Comparison of ENCODE assay signal across 9 cellular contexts in genomic region chr18:34773961-34774754, GRCh38.
A peak's percentile ranks its signal among the peaks of the same experiment; 100 is the strongest.
DNase-seq lines count a peak whose midpoint lies in the region; ATAC-seq and TF ChIP-seq lines count a peak whose summit lies in the region.
"Had no signal": no experiment of that assay in that cellular context is flagged by ENCODE, and none has a peak within 500 bp of the region (broad histone marks: within the 10 kb centered on the region; RNA-seq: fewer than 3 reads in every experiment).

No MANE protein-coding gene starts in this region.

- TF ChIP-seq EP300 in gastroesophageal sphincter (IDR thresholded peaks at IDR 0.05): no peak

- H3K36me3 ChIP-seq in SJSA1 (no peaks in the 10 kb centered on the region), gastroesophageal sphincter (peaks cover 0 to 10% of the 10 kb centered on the region in 2 donors), rectal smooth muscle tissue (ENCODE audit: control insufficient read depth, insufficient read depth, low read length) (no peaks in the 10 kb centered on the region)

- DNase-seq in GM04504 (ENCODE audit: low read depth): peak; percentile 16
- DNase-seq in SJSA1 (ENCODE audit: low read depth in 1 of 2, low spot score in 2 of 2): peak; percentile 53 to 55
- DNase-seq in stimulated activated CD4-positive, alpha-beta T cell treated with anti-CD3 and anti-CD28 coated beads, Interleukin-2, amount 100 ng/mL, for 48 hours: no peak
- no peak for DNase-seq in HEK293T (ENCODE audit: extremely low spot score)
- DNase-seq in SIG-M5 (lab: John Stamatoyannopoulos, UW): no peak
- DNase-seq: activated naive CD8-positive, alpha-beta T cell treated with anti-CD3 and anti-CD28 coated beads, Interleukin-2, amount 10 ng/mL, durations not matched to agents 7 days and 5 days had no signal

- POLR2A ChIA-PET in HEK293T (lab: Yijun Ruan, JAX): no interaction called here

- TF ChIP-seq CTCF in gastroesophageal sphincter (IDR thresholded peaks at IDR 0.05): no peak

- no peak for TF ChIP-seq POLR2A in gastroesophageal sphincter (IDR thresholded peaks at IDR 0.05)

- CTCF ChIA-PET in HEK293T (lab: Yijun Ruan, JAX): interaction anchor here (1.0 kb wide), 1 partner anchor 14 kb away, joined by 4 read pairs; no protein-coding TSS in a partner anchor

- H3K9me3 ChIP-seq in SJSA1 (replicated peaks): no peaks in the 10 kb centered on the region
- H3K9me3 ChIP-seq in gastroesophageal sphincter: no peaks in the 10 kb centered on the region

- H3K27me3 ChIP-seq in SJSA1 (replicated peaks) (no peaks in the 10 kb centered on the region), gastroesophageal sphincter (no peaks in the 10 kb centered on the region), rectal smooth muscle tissue (ENCODE audit: control insufficient read depth, insufficient read depth, low read length) (no peaks in the 10 kb centered on the region)

- H3K9ac ChIP-seq in rectal smooth muscle tissue (ENCODE audit: low read length): no peak overlapping the region

- H3K4me3 ChIP-seq in SJSA1: no peak overlapping the region
- H3K4me3 ChIP-seq in gastroesophageal sphincter: no peak overlapping the region
- H3K4me3 ChIP-seq in rectal smooth muscle tissue (ENCODE audit: low read length): no peak overlapping the region

- peak; percentile 66 for ATAC-seq in gastroesophageal sphincter
- no peak for ATAC-seq in HG02840 (IDR thresholded peaks at IDR 0.05; ENCODE audit: low FRiP score, unreplicated experiment)

- H3K4me1 ChIP-seq in SJSA1 (replicated peaks): peaks cover 34% of the 10 kb centered on the region
- peaks cover 11 to 33% (median 15%) of the 10 kb centered on the region in 3 donors for H3K4me1 ChIP-seq in gastroesophageal sphincter
- peaks cover 9% of the 10 kb centered on the region for H3K4me1 ChIP-seq in rectal smooth muscle tissue (ENCODE audit: control insufficient read depth, insufficient read depth, low read length)

- 20 to 29% methylated on average over 3 to 5 of the region's 7 CpGs for WGBS in gastroesophageal sphincter (ENCODE audit: low coverage in 1 of 2), 2 donors

- H3K27ac ChIP-seq in SJSA1: peak overlapping the region; percentile 79
- H3K27ac ChIP-seq in gastroesophageal sphincter: peak overlapping the region; percentile 11 to 73 (median 66)
- H3K27ac ChIP-seq in rectal smooth muscle tissue (ENCODE audit: low read depth, low read length): peak overlapping the region; percentile 56

TF ChIP-seq in HEK293T, 16 proteins besides CTCF, POLR2A, EP300 and RAD21:
- TF ChIP-seq BHLHE40 (IDR thresholded peaks at IDR 0.05; ENCODE audit: borderline replicate concordance): no peak
- no peak for TF ChIP-seq L3MBTL2 (conservative IDR thresholded peaks at IDR 0.05)

Comparison
In these comparisons a context has a peak if more than half of its experiments do, and no peak if none do; other contexts are left out.
1. DNase-seq: peak in GM04504 (single experiment) and SJSA1 (2 of 2); none in stimulated activated CD4-positive, alpha-beta T cell treated with anti-CD3 and anti-CD28 coated beads, Interleukin-2, amount 100 ng/mL, for 48 hours (0 of 2), HEK293T (single experiment) and SIG-M5 (single experiment).
2. Peak in every context shown above with its lines, with median percentiles within 50 percentile points of each other: H3K27ac ChIP-seq.